Comparison of ENCODE assay signal across 11 cellular contexts in the genomic region with DNA sequence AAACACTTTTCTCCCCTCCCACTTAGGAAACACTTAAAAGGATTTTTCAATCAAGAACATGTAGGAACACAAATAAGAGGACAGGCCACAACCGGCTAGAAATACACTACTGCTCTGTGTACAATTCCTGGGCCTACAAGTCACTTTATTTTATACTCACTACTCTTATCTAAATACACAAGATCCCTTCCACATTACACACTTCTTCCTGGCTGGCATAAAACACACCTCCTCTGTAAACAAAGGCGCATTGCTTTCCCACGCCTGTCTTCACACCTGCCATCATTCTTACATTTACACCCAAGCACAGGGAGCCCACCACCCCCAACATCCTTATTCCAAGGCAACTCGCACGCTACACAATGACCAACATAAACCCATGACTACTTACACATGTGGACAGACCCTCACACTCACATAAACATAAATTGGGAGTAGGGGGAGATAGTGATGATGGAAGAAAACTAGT. TPM values are rescaled to one million over a fixed set of nuclear protein-coding genes. Genes with fewer than 3 reads are reported as not detected.
DNase-seq lines count a peak whose midpoint lies in the region; ATAC-seq and TF ChIP-seq lines count a peak whose summit lies in the region.
"Had no signal": no experiment of that assay in that cellular context is flagged by ENCODE, and none has a peak within 500 bp of the region (broad histone marks: within the 10 kb centered on the region; RNA-seq: fewer than 3 reads in every experiment).

No MANE protein-coding gene starts in this region.

- TF ChIP-seq POLR2A in upper lobe of left lung (IDR thresholded peaks at IDR 0.05), result no peak

- peaks cover 9 to 76% (median 45%) of the 10 kb centered on the region in 9 donors for H3K4me1 ChIP-seq in heart right ventricle
- H3K4me1 ChIP-seq in upper lobe of left lung, result peaks cover 31 to 52% (median 48%) of the 10 kb centered on the region in 4 donors

- H3K4me3 ChIP-seq in heart right ventricle (no peak overlapping the region), upper lobe of left lung (no peak overlapping the region)

- TF ChIP-seq EP300 in upper lobe of left lung (IDR thresholded peaks at IDR 0.05), result no peak

- no peaks in the 10 kb centered on the region for H3K9me3 Mint-ChIP-seq in MCF 10A (ENCODE audit: unreplicated experiment)
- H3K9me3 Mint-ChIP-seq in mesothelial cell of epicardium, result no peaks in the 10 kb centered on the region

- H3K27ac ChIP-seq in heart right ventricle, result peak overlapping the region in 7 of 10 donors; percentile 1 to 99 (median 47)
- H3K27ac ChIP-seq in upper lobe of left lung, result peak overlapping the region in 3 of 4 donors; percentile 23 to 48 (median 28)

- H3K27ac Mint-ChIP-seq in MCF 10A (ENCODE audit: low read depth, unreplicated experiment) (peak overlapping the region; percentile 88), mesothelial cell of epicardium (peak overlapping the region; percentile 10)

- H3K36me3 Mint-ChIP-seq in MCF 10A (ENCODE audit: insufficient read depth, unreplicated experiment) (peaks cover 13% of the 10 kb centered on the region), mesothelial cell of epicardium (no peaks in the 10 kb centered on the region)

- POLR2A ChIA-PET in MCF 10A (lab: Yijun Ruan, JAX), result interaction anchor here (0.7 to 9.2 kb wide), 8 partner anchors 29 to 136 kb away, joined by 3 to 159 read pairs (median 4); partner anchors contain the start of gene DDR1

- DNase-seq in heart right ventricle (no peak), left ventricle myocardium superior (no peak), MCF 10A (ENCODE audit: unreplicated experiment) (peak; percentile 49), mesothelial cell of epicardium (ENCODE audit: low spot score in 2 of 2, unreplicated experiment in 2 of 2) (no peak), upper lobe of left lung (no peak), G401 (ENCODE audit: low spot score) (no peak), NCI-H345 (lab: John Stamatoyannopoulos, UW) (no peak)
- DNase-seq in activated CD4-positive, CD25-positive, alpha-beta regulatory T cell (lab: John Stamatoyannopoulos, UW), result no peak
- DNase-seq: cerebellar nuclear complex, NCI-H2081 treated with DMSO at 0.1 percent for 48 hours, OCI-M1 had no signal

- WGBS in heart right ventricle, 2 donors, result 75 to 80% methylated on average over 5 of the region's 5 CpGs
- 43 to 61% methylated on average over 5 of the region's 5 CpGs for WGBS in upper lobe of left lung, 2 donors

- H3K27me3 ChIP-seq in heart right ventricle, result no peaks in the 10 kb centered on the region
- no peaks in the 10 kb centered on the region for H3K27me3 ChIP-seq in upper lobe of left lung

- TF ChIP-seq CTCF in heart right ventricle (IDR thresholded peaks at IDR 0.05) (no peak), MCF 10A (IDR thresholded peaks at IDR 0.05; ENCODE audit: unreplicated experiment) (no peak), mesothelial cell of epicardium (IDR thresholded peaks at IDR 0.05; ENCODE audit: unreplicated experiment) (no peak), upper lobe of left lung (IDR thresholded peaks at IDR 0.05) (no peak)

- no peak for ATAC-seq in heart right ventricle
- no peak for ATAC-seq in left ventricle myocardium superior
- no peak for ATAC-seq in upper lobe of left lung (ENCODE audit: low FRiP score in 2 of 2)

- H3K9me3 ChIP-seq in heart right ventricle (no peaks in the 10 kb centered on the region), upper lobe of left lung (no peaks in the 10 kb centered on the region)

- in situ Hi-C loops in G401 (cut with HindIII; ENCODE audit: low sequenced_read_pairs), result no loop called here

- intact Hi-C loops in heart right ventricle (cut with DNase I) (loop anchor here in 3 of 10 donors (5.0 to 10.0 kb wide), 3 partner anchors 76 to 336 kb away; no protein-coding TSS in a partner anchor), left ventricle myocardium superior (cut with micrococcal nuclease) (loop anchor here (10.0 kb wide), 1 partner anchor 76 kb away; no protein-coding TSS in a partner anchor), MCF 10A (cut with micrococcal nuclease) (no loop called here)

- BruUV-seq in MCF 10A (replicated peaks; lab: Mats Ljungman, UMichigan), result no TSS peak

- no peak overlapping the region for H3K4me3 Mint-ChIP-seq in MCF 10A (ENCODE audit: unreplicated experiment)
- no peak overlapping the region for H3K4me3 Mint-ChIP-seq in mesothelial cell of epicardium

- CTCF ChIA-PET in MCF 10A (lab: Yijun Ruan, JAX), result interaction anchor here (0.8 to 7.7 kb wide), 2 partner anchors 70 to 72 kb away, joined by 3 to 79 read pairs; no protein-coding TSS in a partner anchor

- H3K4me1 Mint-ChIP-seq in MCF 10A (ENCODE audit: insufficient read depth, unreplicated experiment), result peaks cover 61% of the 10 kb centered on the region
- peaks cover 53% of the 10 kb centered on the region for H3K4me1 Mint-ChIP-seq in mesothelial cell of epicardium

- H3K36me3 ChIP-seq in heart right ventricle, result peaks cover 0 to 6% (median 0%) of the 10 kb centered on the region in 9 donors
- H3K36me3 ChIP-seq in upper lobe of left lung, result no peaks in the 10 kb centered on the region

- no peaks in the 10 kb centered on the region for H3K27me3 Mint-ChIP-seq in MCF 10A (ENCODE audit: insufficient read depth, unreplicated experiment)
- no peaks in the 10 kb centered on the region for H3K27me3 Mint-ChIP-seq in mesothelial cell of epicardium (ENCODE audit: low read depth)

RNA-seq across cellular contexts. Expression of gene IER3, which starts 4.0 kb away (rescaled TPM):
- total RNA-seq in heart right ventricle, result 100 to 1,000 TPM in 6 of 10 donors, 10 to 100 TPM in 4; 15.6 to 309 (median 115) TPM
- 10 to 100 TPM; 25.3 to 93.9 TPM for polyA plus RNA-seq in heart right ventricle
- 12.7 TPM for total RNA-seq in left ventricle myocardium superior
- 154 and 192 TPM in 2 replicates for total RNA-seq in MCF 10A (2022)
- 131 to 136 TPM (median 134 TPM) in 3 replicates for total RNA-seq in mesothelial cell of epicardium
- 10 to 100 TPM in 4 of 6 donors, 1 to 10 TPM in 2; 4.2 to 61.1 (median 19.8) TPM for total RNA-seq in upper lobe of left lung
- total RNA-seq in G401 (2014; rRNA removed; shearing (Covaris generic)), result 257 and 297 TPM in 2 replicates

RNA-seq across cellular contexts. Expression of gene FLOT1, which starts 5.8 kb away (rescaled TPM):
- total RNA-seq in heart right ventricle (100 to 1,000 TPM; 158 to 280 (median 184) TPM), left ventricle myocardium superior (238 TPM), MCF 10A (2022) (61.8 and 73.7 TPM in 2 replicates), mesothelial cell of epicardium (96.5 to 101 TPM (median 99.8 TPM) in 3 replicates), upper lobe of left lung (100 to 1,000 TPM; 133 to 212 (median 143) TPM)
- polyA plus RNA-seq in heart right ventricle, result 100 to 1,000 TPM; 233 to 317 TPM
- total RNA-seq in G401 (2014; rRNA removed; shearing (Covaris generic)), result 170 and 172 TPM in 2 replicates

RNA-seq across cellular contexts. Expression of gene TUBB, which starts 28.2 kb away (rescaled TPM):
- total RNA-seq in heart right ventricle, result 100 to 1,000 TPM; 144 to 437 (median 189) TPM
- polyA plus RNA-seq in heart right ventricle, result 100 to 1,000 TPM; 156 to 440 TPM
- total RNA-seq in left ventricle myocardium superior, result 196 TPM
- 200 and 210 TPM in 2 replicates for total RNA-seq in MCF 10A (2022)
- total RNA-seq in mesothelial cell of epicardium, result 1,084 to 1,110 TPM (median 1,094 TPM) in 3 replicates
- total RNA-seq in upper lobe of left lung, result 100 to 1,000 TPM in 4 of 6 donors, 10 to 100 TPM in 2; 71.2 to 347 (median 149) TPM
- total RNA-seq in G401 (2014; rRNA removed; shearing (Covaris generic)), result 456 and 575 TPM in 2 replicates

RNA-seq across cellular contexts. Expression of gene MDC1, which starts 31.3 kb away (rescaled TPM):
- 10 to 100 TPM; 15.3 to 21.7 (median 19.5) TPM for total RNA-seq in heart right ventricle
- polyA plus RNA-seq in heart right ventricle, result 10 to 100 TPM; 11.2 to 18.1 TPM
- 13.2 TPM for total RNA-seq in left ventricle myocardium superior
- 50.6 and 54.5 TPM in 2 replicates for total RNA-seq in MCF 10A (2022)
- 49.7 to 51.9 TPM (median 49.8 TPM) in 3 replicates for total RNA-seq in mesothelial cell of epicardium
- total RNA-seq in upper lobe of left lung, result 10 to 100 TPM; 13.5 to 33.5 (median 24.2) TPM
- 2.5 and 14.3 TPM in 2 replicates for total RNA-seq in G401 (2014; rRNA removed; shearing (Covaris generic))

RNA-seq across cellular contexts. Expression of gene NRM, which starts 57.6 kb away (rescaled TPM):
- 1 to 10 TPM; 1.6 to 7.1 (median 3.1) TPM for total RNA-seq in heart right ventricle
- 10 to 100 TPM; 10.4 to 11.6 TPM for polyA plus RNA-seq in heart right ventricle
- total RNA-seq in left ventricle myocardium superior, result 4.6 TPM
- 3.8 and 5.3 TPM in 2 replicates for total RNA-seq in MCF 10A (2022)
- total RNA-seq in mesothelial cell of epicardium, result 34.6 to 40.2 TPM (median 36.1 TPM) in 3 replicates
- total RNA-seq in upper lobe of left lung, result 10 to 100 TPM in 1 of 6 donors, 1 to 10 TPM in 5; 3.3 to 13.4 (median 7.2) TPM
- 2.6 and 8.8 TPM in 2 replicates for total RNA-seq in G401 (2014; rRNA removed; shearing (Covaris generic))
